Comparison of ENCODE assay signal across 22 cellular contexts in genomic region chr1:52253421-52253820, GRCh38.
DNase-seq lines count a peak whose midpoint lies in the region; ATAC-seq and TF ChIP-seq lines count a peak whose summit lies in the region.
"Had no signal": no experiment of that assay in that cellular context is flagged by ENCODE, and none has a peak within 500 bp of the region (broad histone marks: within the 10 kb centered on the region; RNA-seq: fewer than 3 reads in every experiment).

No MANE protein-coding gene starts in this region.

- intact Hi-C loops in stomach (cut with DNase I; ENCODE audit: low total_unique reads), result no loop called here

- no peaks in the 10 kb centered on the region for H3K36me3 ChIP-seq in stomach
- H3K36me3 ChIP-seq: SJSA1 had no signal

- no peaks in the 10 kb centered on the region for H3K9me3 ChIP-seq in stomach
- H3K9me3 ChIP-seq: SJSA1 had no signal

- H3K4me1 ChIP-seq in stomach, result no peaks in the 10 kb centered on the region
- H3K4me1 ChIP-seq: BLaER1, SJSA1 had no signal

- TF ChIP-seq POLR2A in stomach (IDR thresholded peaks at IDR 0.05), result no peak

- no peak for TF ChIP-seq EP300 in stomach (IDR thresholded peaks at IDR 0.05)

- no peak overlapping the region for H3K27ac ChIP-seq in stomach
- H3K27ac ChIP-seq: 22Rv1, BLaER1, SJSA1 had no signal

- DNase-seq in DMS 273 (lab: John Stamatoyannopoulos, UW; ENCODE audit: unreplicated experiment), result peak; percentile 5
- no peak for DNase-seq in DMS 273 treated with DMSO at 0.1 percent for 48 hours (lab: John Stamatoyannopoulos, UW)
- peak; percentile 66 for DNase-seq in G401 (ENCODE audit: low spot score)
- DNase-seq in NCI-H226, result peak; percentile 54
- peak; percentile 17 for DNase-seq in choroid plexus epithelial cell (ENCODE audit: low read depth)
- DNase-seq in NOMO-1 (lab: John Stamatoyannopoulos, UW; ENCODE audit: unreplicated experiment in 2 of 2), result no peak
- DNase-seq in stomach, result no peak
- DNase-seq: ACHN; CD4-positive, alpha-beta T cell; GDM1; H7; MV-4-11; NCI-H1105 treated with DMSO at 0.1 percent for 48 hours; NCI-H2081 treated with DMSO at 0.1 percent for 48 hours; NCI-H2171 treated with DMSO at 0.1 percent for 48 hours; NCI-H774; OCI-M1; T-helper 17 cell had no signal

- in situ Hi-C loops in G401 (cut with HindIII; ENCODE audit: low sequenced_read_pairs), result no loop called here

- no peaks in the 10 kb centered on the region for H3K27me3 ChIP-seq in stomach
- H3K27me3 ChIP-seq: BLaER1, SJSA1 had no signal

- H3K4me3 ChIP-seq in choroid plexus epithelial cell (ENCODE audit: low read depth, low read length), result no peak overlapping the region
- H3K4me3 ChIP-seq in stomach, result no peak overlapping the region
- H3K4me3 ChIP-seq: BLaER1, SJSA1 had no signal

- 40 to 60% (median 55%) methylated on average over 5 of the region's 5 CpGs for WGBS in stomach, 5 donors

- TF ChIP-seq CTCF in choroid plexus epithelial cell (conservative IDR thresholded peaks at IDR 0.05; ENCODE audit: low read depth, low read length) (no peak), stomach (IDR thresholded peaks at IDR 0.05) (no peak)

- no peak for ATAC-seq in HG03025 (IDR thresholded peaks at IDR 0.05; ENCODE audit: low FRiP score, unreplicated experiment)
- ATAC-seq: T-helper 17 cell had no signal

Comparison
In these comparisons a context has a peak if more than half of its experiments do, and no peak if none do; other contexts are left out.
1. DNase-seq: peak in DMS 273 (single experiment), G401 (single experiment), NCI-H226 (single experiment) and choroid plexus epithelial cell (single experiment); none in DMS 273 treated with DMSO at 0.1 percent for 48 hours (single experiment), NOMO-1 (0 of 2) and stomach (single experiment).